8 cellular contexts compared by ENCODE assay signal in the genomic region with DNA sequence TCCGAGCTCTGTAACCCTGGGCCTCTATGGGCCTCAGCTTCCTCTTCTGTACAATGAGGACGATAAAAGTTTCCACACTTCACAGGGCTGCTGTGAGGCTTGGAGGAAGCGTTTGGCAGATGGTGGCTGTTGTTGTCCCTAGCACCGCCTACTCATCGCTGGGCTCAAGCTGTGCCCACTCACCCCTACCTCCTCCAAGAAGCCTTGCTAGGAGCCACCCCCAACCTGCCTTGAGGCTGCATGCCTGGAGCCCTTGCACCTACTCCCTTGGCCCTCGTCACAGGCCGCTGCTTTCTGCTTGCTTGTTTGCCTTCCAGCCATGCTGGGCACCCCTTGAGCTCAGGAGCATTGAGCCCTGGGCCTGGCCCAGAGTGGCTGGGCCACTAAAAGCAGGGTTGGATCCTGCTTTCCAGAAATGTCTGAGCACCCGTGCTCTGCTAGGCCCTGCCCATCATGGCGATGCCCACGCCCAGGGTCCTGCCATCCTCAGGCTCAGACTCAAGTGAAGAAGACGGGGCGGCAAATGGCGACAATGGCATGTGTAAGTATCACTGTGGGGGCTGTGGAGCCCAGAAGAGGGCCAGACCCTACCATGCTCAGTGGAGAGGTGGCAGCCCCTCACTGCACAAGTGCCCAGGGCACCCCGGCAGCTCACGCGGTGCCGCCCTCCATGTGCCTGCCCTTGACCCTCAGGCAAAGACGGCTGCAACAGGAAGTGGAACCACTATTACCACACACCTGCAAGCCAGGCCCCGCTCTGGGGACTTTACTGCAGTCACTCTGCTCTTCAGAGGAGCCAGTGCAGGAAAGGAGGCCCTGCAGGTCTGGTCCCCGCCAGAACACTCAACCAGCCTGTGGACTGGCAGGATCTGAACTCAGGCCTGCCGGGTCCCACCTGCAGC. TPM values are rescaled to one million over a fixed set of nuclear protein-coding genes. Genes with fewer than 3 reads are reported as not detected.
DNase-seq lines count a peak whose midpoint lies in the region; ATAC-seq and TF ChIP-seq lines count a peak whose summit lies in the region.

No MANE protein-coding gene starts in this region.

- DNase-seq in activated CD4-positive, alpha-beta T cell treated with anti-CD3 and anti-CD28 coated beads, Interleukin-2, amount 50 U/mL, for 48 hours: peak; percentile 41 to 47
- peak in 2 of 3 donors; percentile 48 for DNase-seq in right lobe of liver
- DNase-seq in HK-2 (ENCODE audit: unreplicated experiment): no peak
- DNase-seq in hepatic stellate cell (ENCODE audit: low spot score): no peak
- no peak for DNase-seq in NCI-H1436 treated with DMSO at 0.1 percent for 48 hours (lab: John Stamatoyannopoulos, UW)

- no peaks in the 10 kb centered on the region for H3K36me3 ChIP-seq in right lobe of liver

- WGBS in right lobe of liver (ENCODE audit: insufficient coverage, low coverage, low lambda C conversion rate, missing lambda C conversion rate): 78% methylated on average over 4 of the region's 21 CpGs

- intact Hi-C loops in right lobe of liver (cut with DNase I): loop anchor here (10.0 kb wide), 1 partner anchor 75 kb away; no protein-coding TSS in a partner anchor

- TF ChIP-seq POLR2A in GM18505 (IDR thresholded peaks at IDR 0.05; ENCODE audit: borderline replicate concordance, extremely low read depth, insufficient read depth, insufficient read length) (peak; percentile 67), right lobe of liver (IDR thresholded peaks at IDR 0.05) (no peak)

- H3K9me3 ChIP-seq in right lobe of liver: no peaks in the 10 kb centered on the region

- H3K27ac ChIP-seq in right lobe of liver: peak overlapping the region; percentile 20 to 53 (median 31)

- no peak for TF ChIP-seq CTCF in right lobe of liver (IDR thresholded peaks at IDR 0.05)

- H3K27me3 ChIP-seq in right lobe of liver: no peaks in the 10 kb centered on the region

- H3K4me3 ChIP-seq in right lobe of liver: no peak overlapping the region

- no peak for ATAC-seq in GM18505 (IDR thresholded peaks at IDR 0.05; ENCODE audit: unreplicated experiment)
- ATAC-seq in HG03135 (IDR thresholded peaks at IDR 0.05; ENCODE audit: unreplicated experiment): peak; percentile 42
- ATAC-seq in right lobe of liver: peak; percentile 19 to 33 (median 27)
- no peak for ATAC-seq in HG03139 (IDR thresholded peaks at IDR 0.05; ENCODE audit: unreplicated experiment)

- peaks cover 0 to 9% (median 0%) of the 10 kb centered on the region in 4 donors for H3K4me1 ChIP-seq in right lobe of liver

RNA-seq across cellular contexts. Expression of a gene that starts 9.5 kb away (rescaled TPM):
- total RNA-seq in right lobe of liver: 10 to 100 TPM; 26.3 to 61.8 (median 34.9) TPM

RNA-seq across cellular contexts. Expression of a gene that starts 17.0 kb away (rescaled TPM):
- 10 to 100 TPM in 1 of 6 experiments, 1 to 10 TPM in 5; 4.3 to 11.3 (median 7.0) TPM for total RNA-seq in right lobe of liver

RNA-seq across cellular contexts. Expression of a gene that starts 28.3 kb away (rescaled TPM):
- total RNA-seq in right lobe of liver: 10 to 100 TPM in 2 of 6 experiments, 1 to 10 TPM in 4; 2.8 to 17.6 (median 8.5) TPM

RNA-seq across cellular contexts. Expression of a gene that starts 55.4 kb away (rescaled TPM):
- 1 to 10 TPM; 5.2 to 7.8 (median 5.8) TPM for total RNA-seq in right lobe of liver

Comparison
In these comparisons a context has a peak if more than half of its experiments do, and no peak if none do; other contexts are left out.
1. ATAC-seq: peak in HG03135 (single experiment) and right lobe of liver (4 of 4); none in GM18505 (single experiment) and HG03139 (single experiment).
2. DNase-seq: peak in activated CD4-positive, alpha-beta T cell treated with anti-CD3 and anti-CD28 coated beads, Interleukin-2, amount 50 U/mL, for 48 hours (2 of 2) and right lobe of liver (2 of 3); none in HK-2 (single experiment), hepatic stellate cell (single experiment) and NCI-H1436 treated with DMSO at 0.1 percent for 48 hours (single experiment).